Comparison of ENCODE assay signal across 1 cellular context in genomic region chr1:199302554-199302953, GRCh38.
TF ChIP-seq lines count a peak whose summit lies in the region.

No MANE protein-coding gene starts in this region.

TF ChIP-seq in SK-N-SH, 30 proteins besides CTCF, POLR2A, EP300 and RAD21 (continued from another document):
- 0 out of 2 replicates have a peak, but pooled peaks have one; percentile 48 for TF ChIP-seq ZBTB33 (IDR thresholded peaks at IDR 0.05; ENCODE audit: borderline replicate concordance, low read depth)
- no peak for TF ChIP-seq YY1 (IDR thresholded peaks at IDR 0.05; ENCODE audit: low read depth)
- no peak for TF ChIP-seq GABPA (IDR thresholded peaks at IDR 0.05; ENCODE audit: low read depth)
- TF ChIP-seq TEAD4 (IDR thresholded peaks at IDR 0.05; ENCODE audit: borderline replicate concordance, insufficient read depth): peak; percentile 79; the same call in 1 of the 2 replicates
- no peak for TF ChIP-seq MAX (IDR thresholded peaks at IDR 0.05; ENCODE audit: low read depth)
- TF ChIP-seq FOSL2 (IDR thresholded peaks at IDR 0.05; ENCODE audit: borderline replicate concordance, low read depth): peak; percentile 72
- no peak for TF ChIP-seq USF1 (IDR thresholded peaks at IDR 0.05; ENCODE audit: borderline replicate concordance, low read depth)
- TF ChIP-seq IRF3 (IDR thresholded peaks at IDR 0.05; ENCODE audit: low read depth, low read length): no peak
- TF ChIP-seq EZH2phosphoT487 (IDR thresholded peaks at IDR 0.05; ENCODE audit: borderline replicate concordance, low read depth): no peak
- no peak for TF ChIP-seq ELF1 (IDR thresholded peaks at IDR 0.05)
- no peak for TF ChIP-seq SMC3 (IDR thresholded peaks at IDR 0.05; ENCODE audit: low read depth, low read length)
- TF ChIP-seq JUND (IDR thresholded peaks at IDR 0.05): peak; percentile 87
- TF ChIP-seq FOXJ3 (CRISPR knock-in tag; IDR thresholded peaks at IDR 0.05): no peak
- no peak for TF ChIP-seq RCOR1 (IDR thresholded peaks at IDR 0.05; ENCODE audit: low read length)
- TF ChIP-seq USF2 (IDR thresholded peaks at IDR 0.05; ENCODE audit: borderline replicate concordance, low read depth, low read length): no peak
- peak; percentile 64; the same call in 1 of the 2 replicates for TF ChIP-seq FOXM1 (IDR thresholded peaks at IDR 0.05; ENCODE audit: low read depth)
- no peak for TF ChIP-seq SIN3A (IDR thresholded peaks at IDR 0.05; ENCODE audit: borderline replicate concordance, low read depth, low read length)
- TF ChIP-seq CHD2 (IDR thresholded peaks at IDR 0.05; ENCODE audit: low read length, partially characterized antibody): no peak
- no peak for TF ChIP-seq TAF1 (IDR thresholded peaks at IDR 0.05; ENCODE audit: borderline replicate concordance, low read depth, low read length)
- peak; percentile 94 for TF ChIP-seq TCF12 (IDR thresholded peaks at IDR 0.05)
